ENCODE assay signal across 11 cellular contexts in genomic region chr11:2534131-2534956, GRCh38.
DNase-seq lines count a peak whose midpoint lies in the region; ATAC-seq, FAIRE-seq and TF ChIP-seq lines count a peak whose summit lies in the region.
"Had no signal": no experiment of that assay in that cellular context is flagged by ENCODE, and none has a peak within 500 bp of the region (broad histone marks: within the 10 kb centered on the region; RNA-seq: fewer than 3 reads in every experiment).

No MANE protein-coding gene starts in this region.

- H2BK12ac ChIP-seq in mesenchymal stem cell (ENCODE audit: low read length in 2 of 2): peak overlapping the region; percentile 15 to 95

- H2BK120ac ChIP-seq in mesenchymal stem cell (ENCODE audit: low read depth, low read length): peak overlapping the region; percentile 84

- H4K8ac ChIP-seq in mesenchymal stem cell (ENCODE audit: low read length): peak overlapping the region; percentile 69

- no peak overlapping the region for H2AFZ ChIP-seq in mesenchymal stem cell (ENCODE audit: low read depth, low read length)

- H3K9me3 Mint-ChIP-seq in natural killer cell treated with Interleukin-12 subunit alpha and Interleukin-12 subunit beta and Interleukin-15 and Interleukin-18, amount 100 ng/mL, for 72 hours: no peaks in the 10 kb centered on the region
- H3K9me3 Mint-ChIP-seq in natural killer cell: no peaks in the 10 kb centered on the region
- H3K9me3 Mint-ChIP-seq: activated B cell treated with CpG ODN at 0.5 μM for 24 hours had no signal

- no peak overlapping the region for H3K4me3 Mint-ChIP-seq in natural killer cell treated with Interleukin-12 subunit alpha and Interleukin-12 subunit beta and Interleukin-15 and Interleukin-18, amount 100 ng/mL, for 72 hours
- H3K4me3 Mint-ChIP-seq in natural killer cell: no peak overlapping the region
- H3K4me3 Mint-ChIP-seq: activated B cell treated with CpG ODN at 0.5 μM for 24 hours had no signal

- H3K27me3 ChIP-seq in bronchial epithelial cell (ENCODE audit: control insufficient read depth, insufficient read depth, low read length) (no peaks in the 10 kb centered on the region), mesenchymal stem cell (ENCODE audit: control insufficient read depth in 1 of 2, insufficient read depth in 1 of 2, low read length in 2 of 2) (peaks cover 15 to 50% of the 10 kb centered on the region in 2 experiments)

- no peaks in the 10 kb centered on the region for H3K9me3 ChIP-seq in mesenchymal stem cell (ENCODE audit: control insufficient read depth, low read length)

- no peaks in the 10 kb centered on the region for H3K36me3 Mint-ChIP-seq in natural killer cell treated with Interleukin-12 subunit alpha and Interleukin-12 subunit beta and Interleukin-15 and Interleukin-18, amount 100 ng/mL, for 72 hours
- H3K36me3 Mint-ChIP-seq in natural killer cell: no peaks in the 10 kb centered on the region

- 70% methylated on average over 31 of the region's 31 CpGs for WGBS in mesenchymal stem cell

- CTCF ChIA-PET in GM10248 (lab: Yijun Ruan, JAX): interaction anchor here (0.9 to 14.2 kb wide), 11 partner anchors 16 to 691 kb away, joined by 3 to 528 read pairs (median 13); partner anchors contain the start of genes CDKN1C and PHLDA2

- H3K27ac ChIP-seq in mesenchymal stem cell (ENCODE audit: low read length, poor library complexity, severe bottlenecking): peak overlapping the region; percentile 21

- no peak overlapping the region for H3K23ac ChIP-seq in mesenchymal stem cell (ENCODE audit: low read length in 2 of 2)

- H3K9ac ChIP-seq in mesenchymal stem cell (ENCODE audit: low read length): peak overlapping the region; percentile 78

- peaks cover 0 to 6% of the 10 kb centered on the region in 2 donors for H3K27me3 Mint-ChIP-seq in natural killer cell treated with Interleukin-12 subunit alpha and Interleukin-12 subunit beta and Interleukin-15 and Interleukin-18, amount 100 ng/mL, for 72 hours
- peaks cover 6 to 11% of the 10 kb centered on the region in 2 donors for H3K27me3 Mint-ChIP-seq in natural killer cell (ENCODE audit: low read depth in 2 of 2)
- H3K27me3 Mint-ChIP-seq: activated naive CD8-positive, alpha-beta T cell had no signal

- H3K4ac ChIP-seq in mesenchymal stem cell (ENCODE audit: low read depth in 1 of 2, low read length in 2 of 2): peak overlapping the region; percentile 95 to 98

- H3K14ac ChIP-seq in mesenchymal stem cell (ENCODE audit: low read length in 2 of 2): peak overlapping the region in 1 of 2 experiments; percentile 68

- H3K4me1 Mint-ChIP-seq in natural killer cell treated with Interleukin-12 subunit alpha and Interleukin-12 subunit beta and Interleukin-15 and Interleukin-18, amount 100 ng/mL, for 72 hours (ENCODE audit: low read depth in 2 of 2): peaks cover 14 to 15% of the 10 kb centered on the region in 2 donors
- H3K4me1 Mint-ChIP-seq in natural killer cell: peaks cover 12 to 15% of the 10 kb centered on the region in 2 donors

- peak overlapping the region; percentile 15 to 87 for H3K18ac ChIP-seq in mesenchymal stem cell (ENCODE audit: low read depth in 1 of 2, low read length in 2 of 2)

- H3K4me3 ChIP-seq in bronchial epithelial cell (ENCODE audit: low read depth, low read length): peak overlapping the region; percentile 11
- H3K4me3 ChIP-seq in mesenchymal stem cell (ENCODE audit: insufficient read depth in 1 of 2, low read depth in 1 of 2, low read length in 2 of 2): no peak overlapping the region

- peak overlapping the region; percentile 24 for H3K4me2 ChIP-seq in mesenchymal stem cell (ENCODE audit: low read length, poor library complexity, severe bottlenecking)

- H2AK5ac ChIP-seq in mesenchymal stem cell (ENCODE audit: low read length, severe bottlenecking): peak overlapping the region; percentile 76

- H2BK15ac ChIP-seq in mesenchymal stem cell (ENCODE audit: low read depth, poor library complexity, severe bottlenecking): peak overlapping the region; percentile 71

- POLR2A ChIA-PET in GM10248 (lab: Yijun Ruan, JAX): interaction anchor here (1.4 kb wide), 1 partner anchor 156 kb away, joined by 3 read pairs; no protein-coding TSS in a partner anchor

- peak overlapping the region; percentile 97 for H4K91ac ChIP-seq in mesenchymal stem cell (ENCODE audit: low read length)

- H2BK5ac ChIP-seq in mesenchymal stem cell (ENCODE audit: low read depth, low read length, poor library complexity, severe bottlenecking): peak overlapping the region; percentile 75

- ATAC-seq in natural killer cell treated with Interleukin-12 subunit alpha and Interleukin-12 subunit beta and Interleukin-15 and Interleukin-18, amount 100 ng/mL, for 72 hours: no peak
- no peak for ATAC-seq in natural killer cell
- no peak for ATAC-seq in GM19324 (IDR thresholded peaks at IDR 0.05; ENCODE audit: low FRiP score, unreplicated experiment)
- ATAC-seq: left lobe of liver had no signal

- no peak for TF ChIP-seq CTCF in natural killer cell (IDR thresholded peaks at IDR 0.05)
- no peak for TF ChIP-seq CTCF in bronchial epithelial cell (IDR thresholded peaks at IDR 0.05; ENCODE audit: insufficient read depth, low read length, severe bottlenecking)
- TF ChIP-seq CTCF in GM10248 (IDR thresholded peaks at IDR 0.05; ENCODE audit: control extremely low read depth, extremely low read depth, low read depth, missing control alignments): no peak

- DNase-seq in natural killer cell treated with Interleukin-12 subunit alpha and Interleukin-12 subunit beta and Interleukin-15 and Interleukin-18, amount 100 ng/mL, for 72 hours (ENCODE audit: low spot score): peak; percentile 57
- DNase-seq in natural killer cell: no peak
- DNase-seq in bronchial epithelial cell (ENCODE audit: low read depth): peak; percentile 83
- DNase-seq in mesenchymal stem cell: peak; percentile 9
- no peak for DNase-seq in GM10248 (ENCODE audit: extremely low spot score)
- DNase-seq in NCI-H524 treated with DMSO at 0.1 percent for 48 hours (lab: John Stamatoyannopoulos, UW): no peak
- no peak for DNase-seq in nucleus accumbens (lab: John Stamatoyannopoulos, UW)
- DNase-seq: activated B cell treated with CpG ODN at 0.5 μM for 24 hours had no signal

- FAIRE-seq in bronchial epithelial cell (lab: Jason Lieb, UNC): no peak

- peaks cover 30% of the 10 kb centered on the region for H3K4me1 ChIP-seq in mesenchymal stem cell (ENCODE audit: control insufficient read depth, insufficient read depth, low read depth, low read length)

- intact Hi-C loops in natural killer cell (cut with micrococcal nuclease): no loop called here

- H3K27ac Mint-ChIP-seq in natural killer cell treated with Interleukin-12 subunit alpha and Interleukin-12 subunit beta and Interleukin-15 and Interleukin-18, amount 100 ng/mL, for 72 hours: no peak overlapping the region
- no peak overlapping the region for H3K27ac Mint-ChIP-seq in natural killer cell
- H3K27ac Mint-ChIP-seq: activated B cell treated with CpG ODN at 0.5 μM for 24 hours had no signal

- H3K36me3 ChIP-seq in bronchial epithelial cell (ENCODE audit: control insufficient read depth, insufficient read depth, low read length): no peaks in the 10 kb centered on the region
- H3K36me3 ChIP-seq in mesenchymal stem cell (ENCODE audit: control insufficient read depth in 1 of 2, insufficient read depth in 2 of 2, low read depth in 1 of 2, low read length in 2 of 2): peaks cover 0 to 2% of the 10 kb centered on the region in 2 experiments

- no peaks in the 10 kb centered on the region for H3K79me1 ChIP-seq in mesenchymal stem cell (replicated peaks; ENCODE audit: low read length, poor library complexity, severe bottlenecking)

Comparison
In these comparisons a context has a peak if more than half of its experiments do, and no peak if none do; other contexts are left out.
1. DNase-seq: peak in natural killer cell treated with Interleukin-12 subunit alpha and Interleukin-12 subunit beta and Interleukin-15 and Interleukin-18, amount 100 ng/mL, for 72 hours (single experiment), bronchial epithelial cell (single experiment) and mesenchymal stem cell (single experiment); none in natural killer cell (single experiment), GM10248 (single experiment), NCI-H524 treated with DMSO at 0.1 percent for 48 hours (single experiment) and nucleus accumbens (0 of 56).